In genomic region chr7:27933691-27934565, GRCh38 we compare ENCODE assay signal across 9 cellular contexts.
DNase-seq lines count a peak whose midpoint lies in the region; ATAC-seq, FAIRE-seq and TF ChIP-seq lines count a peak whose summit lies in the region.
"Had no signal": no experiment of that assay in that cellular context is flagged by ENCODE, and none has a peak within 500 bp of the region (broad histone marks: within the 10 kb centered on the region; RNA-seq: fewer than 3 reads in every experiment).

No MANE protein-coding gene starts in this region.

- H3F3A ChIP-seq in PC-3 (ENCODE audit: low read length, unreplicated experiment): no peaks in the 10 kb centered on the region

- H3K9me3 Mint-ChIP-seq in CD4-positive, alpha-beta T cell: no peaks in the 10 kb centered on the region

- no peaks in the 10 kb centered on the region for H3K36me3 Mint-ChIP-seq in CD4-positive, alpha-beta T cell (ENCODE audit: low read depth)

- no TSS peak for BruUV-seq in PC-3 (replicated peaks; lab: Mats Ljungman, UMichigan)

- no peaks in the 10 kb centered on the region for H4K20me1 ChIP-seq in PC-3 (ENCODE audit: low read length)
- H4K20me1 ChIP-seq in hepatocyte (ENCODE audit: insufficient read depth, poor library complexity, severe bottlenecking): no peaks in the 10 kb centered on the region

- TF ChIP-seq CTCF in CD4-positive, alpha-beta T cell (IDR thresholded peaks at IDR 0.05): peak; percentile 27
- TF ChIP-seq CTCF in PC-3 (conservative IDR thresholded peaks at IDR 0.05; ENCODE audit: low read depth, low read length): peak; percentile 56
- TF ChIP-seq CTCF in hepatocyte (IDR thresholded peaks at IDR 0.05; ENCODE audit: poor library complexity): peak; percentile 44

- no peaks in the 10 kb centered on the region for H3K27me3 ChIP-seq in CD4-positive, alpha-beta T cell (ENCODE audit: control insufficient read depth, insufficient read depth, low read length)
- H3K27me3 ChIP-seq in PC-3 (ENCODE audit: low read length): no peaks in the 10 kb centered on the region
- no peaks in the 10 kb centered on the region for H3K27me3 ChIP-seq in hepatocyte

- TF ChIP-seq POLR2A in H54 (IDR thresholded peaks at IDR 0.05; ENCODE audit: low read depth, low read length): no peak

- no peak for ATAC-seq in CD4-positive, alpha-beta T cell (ENCODE audit: poor library complexity)
- ATAC-seq in PC-3 (no peak), HG03045 (IDR thresholded peaks at IDR 0.05; ENCODE audit: unreplicated experiment) (no peak), GM21786 (IDR thresholded peaks at IDR 0.05; ENCODE audit: unreplicated experiment) (no peak)

- H3K9me2 ChIP-seq in PC-3 (replicated peaks; ENCODE audit: low read length) (no peaks in the 10 kb centered on the region), hepatocyte (replicated peaks; ENCODE audit: insufficient read depth) (no peaks in the 10 kb centered on the region)

- POLR2A ChIA-PET in CD4-positive, alpha-beta T cell (lab: Charles Lee): interaction anchor here (1.5 kb wide), 1 partner anchor 13 kb away, joined by 6 read pairs; no protein-coding TSS in a partner anchor
- POLR2A ChIA-PET in PC-3 (lab: Charles Lee; ENCODE audit: unreplicated experiment): no interaction called here

- H3K27me3 Mint-ChIP-seq in CD4-positive, alpha-beta T cell: no peaks in the 10 kb centered on the region

- H3K36me3 ChIP-seq in PC-3 (ENCODE audit: low read depth, low read length) (no peaks in the 10 kb centered on the region), hepatocyte (replicated peaks; ENCODE audit: insufficient read depth, low read depth) (no peaks in the 10 kb centered on the region)

- CTCF ChIA-PET in CD4-positive, alpha-beta T cell (lab: Charles Lee): no interaction called here
- CTCF ChIA-PET in PC-3 (lab: Charles Lee): interaction anchor here (0.5 to 0.7 kb wide), 2 partner anchors 128 to 163 kb away, joined by 3 to 5 read pairs; no protein-coding TSS in a partner anchor

- no peak overlapping the region for H3K27ac Mint-ChIP-seq in CD4-positive, alpha-beta T cell

- no peak overlapping the region for H2AFZ ChIP-seq in PC-3 (ENCODE audit: low read length)
- H2AFZ ChIP-seq in hepatocyte: no peak overlapping the region

- H3K27ac ChIP-seq in CD4-positive, alpha-beta T cell (ENCODE audit: low read depth, low read length): no peak overlapping the region
- H3K27ac ChIP-seq in PC-3 (ENCODE audit: low read length) (no peak overlapping the region), hepatocyte (no peak overlapping the region)

- H3K4me2 ChIP-seq in PC-3 (ENCODE audit: low read length) (0 out of 2 replicates have a peak overlapping the region, but pooled peaks have one; percentile 9), hepatocyte (no peak overlapping the region)

- no peak overlapping the region for H3K4me3 Mint-ChIP-seq in CD4-positive, alpha-beta T cell

- H3K4me3 ChIP-seq in PC-3 (ENCODE audit: low read length): no peak overlapping the region
- H3K4me3 ChIP-seq in hepatocyte: no peak overlapping the region

- DNase-seq in CD4-positive, alpha-beta T cell: no peak
- DNase-seq in H54 (ENCODE audit: insufficient read length, low spot score) (peak; percentile 26), PC-3 (peak; percentile 43), hepatocyte (ENCODE audit: low spot score) (no peak), SHP77 treated with DMSO at 0.1 percent for 48 hours (lab: John Stamatoyannopoulos, UW) (no peak)
- DNase-seq in activated CD4-positive, alpha-beta T cell treated with anti-CD3 and anti-CD28 coated beads, Interleukin-2, amount 50 U/mL, for 4 hours: no peak
- DNase-seq: NCI-H2029 had no signal

- peaks cover 4% of the 10 kb centered on the region for H3K4me1 Mint-ChIP-seq in CD4-positive, alpha-beta T cell (ENCODE audit: low read depth)

- H3K79me2 ChIP-seq in PC-3 (ENCODE audit: low read length): no peaks in the 10 kb centered on the region
- H3K79me2 ChIP-seq in hepatocyte: no peaks in the 10 kb centered on the region

- no peaks in the 10 kb centered on the region for H3K9me3 ChIP-seq in CD4-positive, alpha-beta T cell (ENCODE audit: control insufficient read depth, low read length)
- no peaks in the 10 kb centered on the region for H3K9me3 ChIP-seq in PC-3 (ENCODE audit: low read length)
- H3K9me3 ChIP-seq in hepatocyte (ENCODE audit: low read depth): no peaks in the 10 kb centered on the region

- FAIRE-seq in H54 (lab: Jason Lieb, UNC): peak; percentile 97

- H3K4me1 ChIP-seq in PC-3 (ENCODE audit: insufficient read depth, low read length) (peaks cover 4% of the 10 kb centered on the region; the same call in 1 of the 2 replicates), hepatocyte (ENCODE audit: insufficient read depth) (no peaks in the 10 kb centered on the region)

- no peak overlapping the region for H3K9ac ChIP-seq in PC-3 (ENCODE audit: low read length)

- intact Hi-C loops in CD4-positive, alpha-beta T cell (cut with DNase I, micrococcal nuclease): no loop called here
- intact Hi-C loops in PC-3 (cut with micrococcal nuclease): no loop called here

- WGBS in hepatocyte (ENCODE audit: low lambda C conversion rate, missing lambda C conversion rate): 65% methylated on average over 3 of the region's 3 CpGs

Comparison
In these comparisons a context has a peak if more than half of its experiments do, and no peak if none do; other contexts are left out.
1. DNase-seq: peak in H54 (single experiment) and PC-3 (single experiment); none in CD4-positive, alpha-beta T cell (0 of 10), hepatocyte (single experiment), activated CD4-positive, alpha-beta T cell treated with anti-CD3 and anti-CD28 coated beads, Interleukin-2, amount 50 U/mL, for 4 hours (0 of 2) and SHP77 treated with DMSO at 0.1 percent for 48 hours (single experiment).
2. Peak in every context shown above with its lines, with median percentiles within 50 percentile points of each other: CTCF ChIP-seq.